Comparison of ENCODE assay signal across 8 cellular contexts in the genomic region with DNA sequence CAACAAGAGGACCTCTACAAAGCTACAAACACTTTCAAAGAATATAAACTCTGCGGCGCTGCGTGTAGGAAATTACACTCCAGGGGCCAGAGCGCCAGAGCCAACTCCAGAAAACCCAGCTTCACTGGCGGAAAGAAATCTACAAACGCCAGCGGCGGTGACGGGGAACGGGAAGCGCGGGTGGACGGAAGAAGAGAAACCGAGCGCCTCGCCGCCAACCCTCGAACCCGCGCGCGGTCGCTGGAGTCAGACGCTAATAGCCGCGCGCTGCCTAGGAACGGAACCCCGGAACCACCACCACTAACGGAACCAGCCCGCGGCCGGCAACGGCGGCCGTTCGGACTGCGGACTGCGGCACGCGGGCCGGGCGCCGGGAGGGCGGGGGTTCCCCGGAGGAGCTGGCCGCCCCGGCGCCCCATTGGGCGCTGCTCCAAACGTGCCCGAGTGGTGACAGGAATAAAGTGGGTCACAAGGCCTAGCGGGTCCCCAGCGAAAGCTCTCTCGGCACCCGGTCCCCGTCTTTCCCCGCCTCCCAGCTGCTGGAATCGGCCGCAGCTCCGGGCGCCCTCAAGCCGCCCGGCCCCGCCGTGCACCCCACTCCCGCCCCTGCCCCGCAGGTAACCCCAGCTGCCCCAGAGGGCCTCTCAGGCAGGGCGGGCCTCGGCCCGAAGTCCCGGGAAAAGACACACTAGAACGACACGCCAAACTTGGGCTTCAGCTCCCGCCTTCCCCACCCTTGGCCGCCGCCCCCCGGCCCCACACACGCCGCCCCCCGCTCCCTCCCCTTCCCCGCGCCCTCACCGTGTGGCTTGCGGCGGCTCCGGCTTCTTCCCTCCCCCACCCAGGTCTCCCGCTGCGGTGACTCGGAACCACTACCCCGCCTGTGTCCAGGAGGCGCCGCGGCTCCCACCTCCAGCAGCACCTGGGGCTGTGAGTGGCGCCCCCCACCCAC. TPM values are rescaled to one million over a fixed set of nuclear protein-coding genes. Genes with fewer than 3 reads are reported as not detected.
DNase-seq lines count a peak whose midpoint lies in the region; ATAC-seq and TF ChIP-seq lines count a peak whose summit lies in the region.

No MANE protein-coding gene starts in this region.

- H3K4me1 Mint-ChIP-seq in activated CD4-positive, alpha-beta T cell treated with anti-CD3 and anti-CD28 coated beads, Interleukin-2, amount 10 ng/mL, durations not matched to agents 24 days and 14 days = peaks cover 25% of the 10 kb centered on the region

- peak overlapping the region; percentile 84 for H3K4me3 Mint-ChIP-seq in activated CD4-positive, alpha-beta T cell treated with anti-CD3 and anti-CD28 coated beads, Interleukin-2, amount 10 ng/mL, durations not matched to agents 24 days and 14 days

- peak; percentile 82 for DNase-seq in AG20443 (ENCODE audit: low spot score)
- DNase-seq in NCI-H510A (lab: John Stamatoyannopoulos, UW) = peak; percentile 71
- DNase-seq in activated CD4-positive, alpha-beta T cell treated with anti-CD3 and anti-CD28 coated beads, Interleukin-2, amount 10 ng/mL, durations not matched to agents 24 days and 14 days = peak; percentile 88
- DNase-seq in cortex of kidney (lab: John Stamatoyannopoulos, UW) = peak; percentile 14
- DNase-seq in left lung = peak; percentile 86 to 95
- peak; percentile 46 to 50 for DNase-seq in stimulated activated CD4-positive, alpha-beta T cell treated with anti-CD3 and anti-CD28 coated beads, Interleukin-2, amount 100 ng/mL, for 48 hours

- peak overlapping the region; percentile 74 to 81 for H3K4me3 ChIP-seq in left lung

- H3K27me3 ChIP-seq in left lung = no peaks in the 10 kb centered on the region

- no peaks in the 10 kb centered on the region for H3K9me3 Mint-ChIP-seq in activated CD4-positive, alpha-beta T cell treated with anti-CD3 and anti-CD28 coated beads, Interleukin-2, amount 10 ng/mL, durations not matched to agents 24 days and 14 days

- TF ChIP-seq CTCF in left lung (IDR thresholded peaks at IDR 0.05) = no peak

- intact Hi-C loops in activated CD4-positive, alpha-beta T cell treated with anti-CD3 and anti-CD28 coated beads, Interleukin-2, amount 10 ng/mL, durations not matched to agents 24 days and 14 days (cut with micrococcal nuclease) = loop anchor here (1.0 to 5.0 kb wide), 9 partner anchors 17 to 1431 kb away; a partner anchor contains a TSS
- intact Hi-C loops in left lung (cut with DNase I) = loop anchor here in 1 of 2 donors (10.0 kb wide), 1 partner anchor 201 kb away; a partner anchor contains a TSS

- H3K27ac Mint-ChIP-seq in activated CD4-positive, alpha-beta T cell treated with anti-CD3 and anti-CD28 coated beads, Interleukin-2, amount 10 ng/mL, durations not matched to agents 24 days and 14 days = peak overlapping the region; percentile 81

- peaks cover 26% of the 10 kb centered on the region for H3K27me3 Mint-ChIP-seq in activated CD4-positive, alpha-beta T cell treated with anti-CD3 and anti-CD28 coated beads, Interleukin-2, amount 10 ng/mL, durations not matched to agents 24 days and 14 days

- peak; percentile 37 for ATAC-seq in GM19043 (IDR thresholded peaks at IDR 0.05; ENCODE audit: low read depth, unreplicated experiment)
- ATAC-seq in HG03354 (IDR thresholded peaks at IDR 0.05; ENCODE audit: poor library complexity, severe bottlenecking, unreplicated experiment) = peak; percentile 54
- ATAC-seq in left lung = peak; percentile 71

- H3K36me3 ChIP-seq in left lung = no peaks in the 10 kb centered on the region

- H3K36me3 Mint-ChIP-seq in activated CD4-positive, alpha-beta T cell treated with anti-CD3 and anti-CD28 coated beads, Interleukin-2, amount 10 ng/mL, durations not matched to agents 24 days and 14 days (ENCODE audit: low read depth) = no peaks in the 10 kb centered on the region

- peaks cover 4 to 18% of the 10 kb centered on the region in 2 donors for H3K4me1 ChIP-seq in left lung

- no peaks in the 10 kb centered on the region for H3K9me3 ChIP-seq in left lung

- peak overlapping the region; percentile 93 to 99 for H3K27ac ChIP-seq in left lung

RNA-seq across cellular contexts. Expression of a gene that starts 0.8 kb away (rescaled TPM):
- 9.8 and 10.8 TPM in 2 replicates for total RNA-seq in activated CD4-positive, alpha-beta T cell treated with anti-CD3 and anti-CD28 coated beads, Interleukin-2, amount 10 ng/mL, durations not matched to agents 24 days and 14 days
- 10 to 100 TPM; 24.7 to 27.6 TPM for total RNA-seq in left lung

RNA-seq across cellular contexts. Expression of a gene that starts 46.1 kb away (rescaled TPM):
- total RNA-seq in activated CD4-positive, alpha-beta T cell treated with anti-CD3 and anti-CD28 coated beads, Interleukin-2, amount 10 ng/mL, durations not matched to agents 24 days and 14 days = not detected in 2 replicates
- total RNA-seq in left lung = not detected

Comparison
In these comparisons a context has a peak if more than half of its experiments do, and no peak if none do; other contexts are left out.
1. Peak in every context shown above with its lines: DNase-seq, ATAC-seq, H3K4me3 ChIP-seq and H3K27ac ChIP-seq.
2. DNase-seq: peak in every context shown above with its lines; median percentile 90 in left lung; 88 in activated CD4-positive, alpha-beta T cell treated with anti-CD3 and anti-CD28 coated beads, Interleukin-2, amount 10 ng/mL, durations not matched to agents 24 days and 14 days; 82 in AG20443; 71 in NCI-H510A; 48 in stimulated activated CD4-positive, alpha-beta T cell treated with anti-CD3 and anti-CD28 coated beads, Interleukin-2, amount 100 ng/mL, for 48 hours; 14 in cortex of kidney.